Comparison of ENCODE assay signal across 1 cellular context in the genomic region with DNA sequence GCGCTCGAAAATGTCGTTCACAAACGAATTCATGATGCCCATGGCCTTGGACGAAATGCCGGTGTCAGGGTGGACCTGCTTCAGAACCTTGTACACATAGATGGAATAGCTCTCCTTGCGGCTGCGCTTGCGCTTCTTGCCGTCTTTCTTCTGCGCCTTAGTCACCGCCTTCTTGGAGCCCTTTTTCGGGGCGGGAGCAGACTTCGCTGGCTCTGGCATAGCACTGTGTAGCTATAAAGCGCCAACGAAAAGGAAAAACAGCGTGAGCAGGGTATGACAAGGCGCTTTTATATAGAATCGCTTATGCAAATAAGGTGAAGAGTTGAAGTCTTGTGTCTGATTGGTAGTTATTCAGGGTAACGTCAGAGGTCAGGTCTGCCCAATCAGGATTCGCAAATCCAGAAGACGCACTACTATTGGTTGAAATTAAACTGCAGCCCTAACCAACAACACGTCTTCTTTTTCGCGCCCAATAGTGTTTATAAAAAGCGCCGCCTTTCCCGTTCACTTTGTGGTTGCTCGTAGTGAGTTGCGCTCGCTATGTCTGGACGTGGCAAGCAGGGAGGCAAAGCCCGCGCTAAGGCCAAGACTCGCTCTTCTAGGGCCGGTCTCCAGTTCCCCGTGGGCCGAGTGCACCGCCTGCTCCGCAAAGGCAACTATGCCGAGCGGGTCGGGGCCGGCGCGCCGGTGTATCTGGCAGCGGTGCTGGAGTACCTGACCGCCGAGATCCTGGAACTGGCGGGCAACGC.
TF ChIP-seq lines count a peak whose summit lies in the region.

No MANE protein-coding gene starts in this region.

TF ChIP-seq in HepG2, 621 proteins besides CTCF, POLR2A, EP300 and RAD21 (continued from another document and continues in another):
- TF ChIP-seq FOSL1 (CRISPR knock-in tag; IDR thresholded peaks at IDR 0.05; ENCODE audit: borderline replicate concordance) (no peak), SPEN (CRISPR knock-in tag; IDR thresholded peaks at IDR 0.05; ENCODE audit: low read depth) (no peak), PRMT3 (CRISPR knock-in tag; IDR thresholded peaks at IDR 0.05; ENCODE audit: borderline replicate concordance, low read depth) (no peak), RNF2 (conservative IDR thresholded peaks at IDR 0.05; ENCODE audit: low read depth) (no peak), HNRNPL (IDR thresholded peaks at IDR 0.05; ENCODE audit: low read depth, low read length) (no peak; the same call in 1 of the 2 replicates), FOXO1 (CRISPR knock-in tag; IDR thresholded peaks at IDR 0.05) (no peak), ZNF207 (IDR thresholded peaks at IDR 0.05; ENCODE audit: borderline replicate concordance) (no peak), NCOA2 (CRISPR knock-in tag; IDR thresholded peaks at IDR 0.05) (no peak), CREM (IDR thresholded peaks at IDR 0.05) (peak; percentile 73), CREM (CRISPR knock-in tag; IDR thresholded peaks at IDR 0.05) (no peak), KMT2A (CRISPR knock-in tag; IDR thresholded peaks at IDR 0.05) (no peak), SOX6 (IDR thresholded peaks at IDR 0.05) (no peak), SOX6 (CRISPR knock-in tag; IDR thresholded peaks at IDR 0.05) (no peak), RBM22 (optimal IDR thresholded peaks at IDR 0.05; ENCODE audit: low read length) (no peak), KLF16 (CRISPR knock-in tag; IDR thresholded peaks at IDR 0.05) (no peak), STAT5B (CRISPR knock-in tag; IDR thresholded peaks at IDR 0.05) (no peak), KDM5A (IDR thresholded peaks at IDR 0.05; ENCODE audit: borderline replicate concordance, low read length) (no peak)
- TF ChIP-seq, protein P1, sequence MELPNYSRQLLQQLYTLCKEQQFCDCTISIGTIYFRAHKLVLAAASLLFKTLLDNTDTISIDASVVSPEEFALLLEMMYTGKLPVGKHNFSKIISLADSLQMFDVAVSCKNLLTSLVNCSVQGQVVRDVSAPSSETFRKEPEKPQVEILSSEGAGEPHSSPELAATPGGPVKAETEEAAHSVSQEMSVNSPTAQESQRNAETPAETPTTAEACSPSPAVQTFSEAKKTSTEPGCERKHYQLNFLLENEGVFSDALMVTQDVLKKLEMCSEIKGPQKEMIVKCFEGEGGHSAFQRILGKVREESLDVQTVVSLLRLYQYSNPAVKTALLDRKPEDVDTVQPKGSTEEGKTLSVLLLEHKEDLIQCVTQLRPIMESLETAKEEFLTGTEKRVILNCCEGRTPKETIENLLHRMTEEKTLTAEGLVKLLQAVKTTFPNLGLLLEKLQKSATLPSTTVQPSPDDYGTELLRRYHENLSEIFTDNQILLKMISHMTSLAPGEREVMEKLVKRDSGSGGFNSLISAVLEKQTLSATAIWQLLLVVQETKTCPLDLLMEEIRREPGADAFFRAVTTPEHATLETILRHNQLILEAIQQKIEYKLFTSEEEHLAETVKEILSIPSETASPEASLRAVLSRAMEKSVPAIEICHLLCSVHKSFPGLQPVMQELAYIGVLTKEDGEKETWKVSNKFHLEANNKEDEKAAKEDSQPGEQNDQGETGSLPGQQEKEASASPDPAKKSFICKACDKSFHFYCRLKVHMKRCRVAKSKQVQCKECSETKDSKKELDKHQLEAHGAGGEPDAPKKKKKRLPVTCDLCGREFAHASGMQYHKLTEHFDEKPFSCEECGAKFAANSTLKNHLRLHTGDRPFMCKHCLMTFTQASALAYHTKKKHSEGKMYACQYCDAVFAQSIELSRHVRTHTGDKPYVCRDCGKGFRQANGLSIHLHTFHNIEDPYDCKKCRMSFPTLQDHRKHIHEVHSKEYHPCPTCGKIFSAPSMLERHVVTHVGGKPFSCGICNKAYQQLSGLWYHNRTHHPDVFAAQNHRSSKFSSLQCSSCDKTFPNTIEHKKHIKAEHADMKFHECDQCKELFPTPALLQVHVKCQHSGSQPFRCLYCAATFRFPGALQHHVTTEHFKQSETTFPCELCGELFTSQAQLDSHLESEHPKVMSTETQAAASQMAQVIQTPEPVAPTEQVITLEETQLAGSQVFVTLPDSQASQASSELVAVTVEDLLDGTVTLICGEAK (IDR thresholded peaks at IDR 0.05) = no peak
- TF ChIP-seq, protein P1 (CRISPR knock-in tag; IDR thresholded peaks at IDR 0.05) = no peak
- TF ChIP-seq, protein P2, sequence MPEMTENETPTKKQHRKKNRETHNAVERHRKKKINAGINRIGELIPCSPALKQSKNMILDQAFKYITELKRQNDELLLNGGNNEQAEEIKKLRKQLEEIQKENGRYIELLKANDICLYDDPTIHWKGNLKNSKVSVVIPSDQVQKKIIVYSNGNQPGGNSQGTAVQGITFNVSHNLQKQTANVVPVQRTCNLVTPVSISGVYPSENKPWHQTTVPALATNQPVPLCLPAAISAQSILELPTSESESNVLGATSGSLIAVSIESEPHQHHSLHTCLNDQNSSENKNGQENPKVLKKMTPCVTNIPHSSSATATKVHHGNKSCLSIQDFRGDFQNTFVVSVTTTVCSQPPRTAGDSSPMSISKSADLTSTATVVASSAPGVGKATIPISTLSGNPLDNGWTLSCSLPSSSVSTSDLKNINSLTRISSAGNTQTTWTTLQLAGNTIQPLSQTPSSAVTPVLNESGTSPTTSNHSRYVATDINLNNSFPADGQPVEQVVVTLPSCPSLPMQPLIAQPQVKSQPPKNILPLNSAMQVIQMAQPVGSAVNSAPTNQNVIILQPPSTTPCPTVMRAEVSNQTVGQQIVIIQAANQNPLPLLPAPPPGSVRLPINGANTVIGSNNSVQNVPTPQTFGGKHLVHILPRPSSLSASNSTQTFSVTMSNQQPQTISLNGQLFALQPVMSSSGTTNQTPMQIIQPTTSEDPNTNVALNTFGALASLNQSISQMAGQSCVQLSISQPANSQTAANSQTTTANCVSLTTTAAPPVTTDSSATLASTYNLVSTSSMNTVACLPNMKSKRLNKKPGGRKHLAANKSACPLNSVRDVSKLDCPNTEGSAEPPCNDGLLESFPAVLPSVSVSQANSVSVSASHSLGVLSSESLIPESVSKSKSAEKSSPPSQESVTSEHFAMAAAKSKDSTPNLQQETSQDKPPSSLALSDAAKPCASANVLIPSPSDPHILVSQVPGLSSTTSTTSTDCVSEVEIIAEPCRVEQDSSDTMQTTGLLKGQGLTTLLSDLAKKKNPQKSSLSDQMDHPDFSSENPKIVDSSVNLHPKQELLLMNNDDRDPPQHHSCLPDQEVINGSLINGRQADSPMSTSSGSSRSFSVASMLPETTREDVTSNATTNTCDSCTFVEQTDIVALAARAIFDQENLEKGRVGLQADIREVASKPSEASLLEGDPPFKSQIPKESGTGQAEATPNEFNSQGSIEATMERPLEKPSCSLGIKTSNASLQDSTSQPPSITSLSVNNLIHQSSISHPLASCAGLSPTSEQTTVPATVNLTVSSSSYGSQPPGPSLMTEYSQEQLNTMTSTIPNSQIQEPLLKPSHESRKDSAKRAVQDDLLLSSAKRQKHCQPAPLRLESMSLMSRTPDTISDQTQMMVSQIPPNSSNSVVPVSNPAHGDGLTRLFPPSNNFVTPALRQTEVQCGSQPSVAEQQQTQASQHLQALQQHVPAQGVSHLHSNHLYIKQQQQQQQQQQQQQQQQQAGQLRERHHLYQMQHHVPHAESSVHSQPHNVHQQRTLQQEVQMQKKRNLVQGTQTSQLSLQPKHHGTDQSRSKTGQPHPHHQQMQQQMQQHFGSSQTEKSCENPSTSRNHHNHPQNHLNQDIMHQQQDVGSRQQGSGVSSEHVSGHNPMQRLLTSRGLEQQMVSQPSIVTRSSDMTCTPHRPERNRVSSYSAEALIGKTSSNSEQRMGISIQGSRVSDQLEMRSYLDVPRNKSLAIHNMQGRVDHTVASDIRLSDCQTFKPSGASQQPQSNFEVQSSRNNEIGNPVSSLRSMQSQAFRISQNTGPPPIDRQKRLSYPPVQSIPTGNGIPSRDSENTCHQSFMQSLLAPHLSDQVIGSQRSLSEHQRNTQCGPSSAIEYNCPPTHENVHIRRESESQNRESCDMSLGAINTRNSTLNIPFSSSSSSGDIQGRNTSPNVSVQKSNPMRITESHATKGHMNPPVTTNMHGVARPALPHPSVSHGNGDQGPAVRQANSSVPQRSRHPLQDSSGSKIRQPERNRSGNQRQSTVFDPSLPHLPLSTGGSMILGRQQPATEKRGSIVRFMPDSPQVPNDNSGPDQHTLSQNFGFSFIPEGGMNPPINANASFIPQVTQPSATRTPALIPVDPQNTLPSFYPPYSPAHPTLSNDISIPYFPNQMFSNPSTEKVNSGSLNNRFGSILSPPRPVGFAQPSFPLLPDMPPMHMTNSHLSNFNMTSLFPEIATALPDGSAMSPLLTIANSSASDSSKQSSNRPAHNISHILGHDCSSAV (CRISPR knock-in tag; IDR thresholded peaks at IDR 0.05; ENCODE audit: borderline replicate concordance) = no peak
- TF ChIP-seq, protein P3, sequence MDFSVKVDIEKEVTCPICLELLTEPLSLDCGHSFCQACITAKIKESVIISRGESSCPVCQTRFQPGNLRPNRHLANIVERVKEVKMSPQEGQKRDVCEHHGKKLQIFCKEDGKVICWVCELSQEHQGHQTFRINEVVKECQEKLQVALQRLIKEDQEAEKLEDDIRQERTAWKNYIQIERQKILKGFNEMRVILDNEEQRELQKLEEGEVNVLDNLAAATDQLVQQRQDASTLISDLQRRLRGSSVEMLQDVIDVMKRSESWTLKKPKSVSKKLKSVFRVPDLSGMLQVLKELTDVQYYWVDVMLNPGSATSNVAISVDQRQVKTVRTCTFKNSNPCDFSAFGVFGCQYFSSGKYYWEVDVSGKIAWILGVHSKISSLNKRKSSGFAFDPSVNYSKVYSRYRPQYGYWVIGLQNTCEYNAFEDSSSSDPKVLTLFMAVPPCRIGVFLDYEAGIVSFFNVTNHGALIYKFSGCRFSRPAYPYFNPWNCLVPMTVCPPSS (IDR thresholded peaks at IDR 0.05) = no peak
- TF ChIP-seq, protein P4, sequence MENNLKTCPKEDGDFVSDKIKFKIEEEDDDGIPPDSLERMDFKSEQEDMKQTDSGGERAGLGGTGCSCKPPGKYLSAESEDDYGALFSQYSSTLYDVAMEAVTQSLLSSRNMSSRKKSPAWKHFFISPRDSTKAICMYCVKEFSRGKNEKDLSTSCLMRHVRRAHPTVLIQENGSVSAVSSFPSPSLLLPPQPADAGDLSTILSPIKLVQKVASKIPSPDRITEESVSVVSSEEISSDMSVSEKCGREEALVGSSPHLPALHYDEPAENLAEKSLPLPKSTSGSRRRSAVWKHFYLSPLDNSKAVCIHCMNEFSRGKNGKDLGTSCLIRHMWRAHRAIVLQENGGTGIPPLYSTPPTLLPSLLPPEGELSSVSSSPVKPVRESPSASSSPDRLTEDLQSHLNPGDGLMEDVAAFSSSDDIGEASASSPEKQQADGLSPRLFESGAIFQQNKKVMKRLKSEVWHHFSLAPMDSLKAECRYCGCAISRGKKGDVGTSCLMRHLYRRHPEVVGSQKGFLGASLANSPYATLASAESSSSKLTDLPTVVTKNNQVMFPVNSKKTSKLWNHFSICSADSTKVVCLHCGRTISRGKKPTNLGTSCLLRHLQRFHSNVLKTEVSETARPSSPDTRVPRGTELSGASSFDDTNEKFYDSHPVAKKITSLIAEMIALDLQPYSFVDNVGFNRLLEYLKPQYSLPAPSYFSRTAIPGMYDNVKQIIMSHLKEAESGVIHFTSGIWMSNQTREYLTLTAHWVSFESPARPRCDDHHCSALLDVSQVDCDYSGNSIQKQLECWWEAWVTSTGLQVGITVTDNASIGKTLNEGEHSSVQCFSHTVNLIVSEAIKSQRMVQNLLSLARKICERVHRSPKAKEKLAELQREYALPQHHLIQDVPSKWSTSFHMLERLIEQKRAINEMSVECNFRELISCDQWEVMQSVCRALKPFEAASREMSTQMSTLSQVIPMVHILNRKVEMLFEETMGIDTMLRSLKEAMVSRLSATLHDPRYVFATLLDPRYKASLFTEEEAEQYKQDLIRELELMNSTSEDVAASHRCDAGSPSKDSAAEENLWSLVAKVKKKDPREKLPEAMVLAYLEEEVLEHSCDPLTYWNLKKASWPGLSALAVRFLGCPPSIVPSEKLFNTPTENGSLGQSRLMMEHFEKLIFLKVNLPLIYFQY (CRISPR knock-in tag; IDR thresholded peaks at IDR 0.05; ENCODE audit: borderline replicate concordance) = no peak
- TF ChIP-seq, protein P5, sequence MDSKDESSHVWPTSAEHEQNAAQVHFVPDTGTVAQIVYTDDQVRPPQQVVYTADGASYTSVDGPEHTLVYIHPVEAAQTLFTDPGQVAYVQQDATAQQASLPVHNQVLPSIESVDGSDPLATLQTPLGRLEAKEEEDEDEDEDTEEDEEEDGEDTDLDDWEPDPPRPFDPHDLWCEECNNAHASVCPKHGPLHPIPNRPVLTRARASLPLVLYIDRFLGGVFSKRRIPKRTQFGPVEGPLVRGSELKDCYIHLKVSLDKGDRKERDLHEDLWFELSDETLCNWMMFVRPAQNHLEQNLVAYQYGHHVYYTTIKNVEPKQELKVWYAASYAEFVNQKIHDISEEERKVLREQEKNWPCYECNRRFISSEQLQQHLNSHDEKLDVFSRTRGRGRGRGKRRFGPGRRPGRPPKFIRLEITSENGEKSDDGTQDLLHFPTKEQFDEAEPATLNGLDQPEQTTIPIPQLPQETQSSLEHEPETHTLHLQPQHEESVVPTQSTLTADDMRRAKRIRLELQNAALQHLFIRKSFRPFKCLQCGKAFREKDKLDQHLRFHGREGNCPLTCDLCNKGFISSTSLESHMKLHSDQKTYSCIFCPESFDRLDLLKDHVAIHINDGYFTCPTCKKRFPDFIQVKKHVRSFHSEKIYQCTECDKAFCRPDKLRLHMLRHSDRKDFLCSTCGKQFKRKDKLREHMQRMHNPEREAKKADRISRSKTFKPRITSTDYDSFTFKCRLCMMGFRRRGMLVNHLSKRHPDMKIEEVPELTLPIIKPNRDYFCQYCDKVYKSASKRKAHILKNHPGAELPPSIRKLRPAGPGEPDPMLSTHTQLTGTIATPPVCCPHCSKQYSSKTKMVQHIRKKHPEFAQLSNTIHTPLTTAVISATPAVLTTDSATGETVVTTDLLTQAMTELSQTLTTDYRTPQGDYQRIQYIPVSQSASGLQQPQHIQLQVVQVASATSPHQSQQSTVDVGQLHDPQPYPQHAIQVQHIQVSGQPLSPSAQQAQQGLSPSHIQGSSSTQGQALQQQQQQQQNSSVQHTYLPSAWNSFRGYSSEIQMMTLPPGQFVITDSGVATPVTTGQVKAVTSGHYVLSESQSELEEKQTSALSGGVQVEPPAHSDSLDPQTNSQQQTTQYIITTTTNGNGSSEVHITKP (CRISPR knock-in tag; IDR thresholded peaks at IDR 0.05; ENCODE audit: low read depth) = 0 out of 2 replicates have a peak, but pooled peaks have one; percentile 17
